Comparison of ENCODE assay signal across 16 cellular contexts in the genomic region with DNA sequence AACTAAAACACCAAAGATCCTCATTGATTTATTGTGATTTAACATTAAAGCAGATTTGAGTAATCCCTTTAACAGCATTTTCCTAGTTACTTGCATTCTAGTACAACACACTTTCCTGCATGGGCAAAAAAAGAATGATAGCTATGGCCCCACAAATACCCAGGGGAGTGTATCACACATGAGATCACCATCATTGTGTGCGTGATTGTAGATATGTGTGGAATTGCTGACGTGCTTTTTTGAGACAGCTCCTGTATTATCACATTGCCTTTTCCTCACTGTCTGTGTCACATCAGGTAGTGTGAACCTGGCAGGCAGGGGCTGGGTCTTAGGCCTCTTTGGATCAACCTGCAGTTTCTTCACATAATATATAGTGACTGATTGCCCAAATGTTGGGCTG. TPM values are rescaled to one million over a fixed set of nuclear protein-coding genes. Genes with fewer than 3 reads are reported as not detected.
DNase-seq lines count a peak whose midpoint lies in the region; ATAC-seq, FAIRE-seq and TF ChIP-seq lines count a peak whose summit lies in the region.
"Had no signal": no experiment of that assay in that cellular context is flagged by ENCODE, and none has a peak within 500 bp of the region (broad histone marks: within the 10 kb centered on the region; RNA-seq: fewer than 3 reads in every experiment).

No MANE protein-coding gene starts in this region.

- no peak for FAIRE-seq in A549 (lab: Jason Lieb, UNC)
- FAIRE-seq: A204.1 had no signal

- H3K27ac ChIP-seq in A549 (peak overlapping the region; percentile 81 to 82), caudate nucleus (ENCODE audit: low read depth, low read length) (peak overlapping the region; percentile 65), mucosa of rectum (ENCODE audit: low read depth in 2 of 2, low read length in 2 of 2) (peak overlapping the region; percentile 66 to 82)
- H3K27ac ChIP-seq: neural progenitor cell had no signal

- no peaks in the 10 kb centered on the region for H3K4me1 Mint-ChIP-seq in nephron progenitor cell
- H3K4me1 Mint-ChIP-seq: endodermal cell had no signal

- ATAC-seq in A549 (peak; percentile 43 to 44; a peak in 4 of 6 replicates), GM21529 (IDR thresholded peaks at IDR 0.05; ENCODE audit: unreplicated experiment) (no peak), HG03196 (IDR thresholded peaks at IDR 0.05; ENCODE audit: unreplicated experiment) (no peak)

- H3K4me3 Mint-ChIP-seq in nephron progenitor cell, result no peak overlapping the region
- H3K4me3 Mint-ChIP-seq: CD4-positive, alpha-beta T cell; endodermal cell; neural progenitor cell had no signal

- POLR2A ChIA-PET in A549 (lab: Yijun Ruan, JAX), result interaction anchor here (0.7 to 0.9 kb wide), 2 partner anchors 45 to 254 kb away, joined by 3 to 4 read pairs; a partner anchor contains a TSS

- H3K27ac Mint-ChIP-seq in nephron progenitor cell, result no peak overlapping the region
- H3K27ac Mint-ChIP-seq: CD4-positive, alpha-beta T cell; endodermal cell; neural progenitor cell had no signal

- 73% methylated on average over 2 of the region's 2 CpGs for WGBS in A549 (ENCODE audit: missing lambda C conversion rate)

- no peak overlapping the region for H3K9ac ChIP-seq in mucosa of rectum (ENCODE audit: low read depth in 1 of 2, low read length in 2 of 2)
- H3K9ac ChIP-seq: neural progenitor cell had no signal

- DNase-seq in A549 (ENCODE audit: low read depth in 1 of 2, low spot score in 1 of 2), result peak in 1 of 2 experiments; percentile 39
- DNase-seq in NCI-H460 (ENCODE audit: extremely low read depth, low read depth), result peak; percentile 78
- DNase-seq in caudate nucleus (lab: John Stamatoyannopoulos, UW), result no peak
- DNase-seq in nephron progenitor cell, result no peak
- no peak for DNase-seq in NCI-H2227 (lab: John Stamatoyannopoulos, UW; ENCODE audit: unreplicated experiment)
- DNase-seq: activated effector memory CD4-positive, alpha-beta T cell treated with Interleukin-2 at 50 U/mL for 16 hours; CD4-positive, alpha-beta T cell; endodermal cell; NCI-H510A treated with DMSO at 0.1 percent for 48 hours; tibial artery had no signal

- CTCF ChIA-PET in A549 (lab: Yijun Ruan, JAX), result interaction anchor here (0.8 kb wide), 1 partner anchor 11 kb away, joined by 3 read pairs; no protein-coding TSS in a partner anchor

- TF ChIP-seq POLR2A in A549 (IDR thresholded peaks at IDR 0.05; ENCODE audit: low read length), result no peak

- H3K27me3 Mint-ChIP-seq in nephron progenitor cell (ENCODE audit: low read depth, poor library complexity), result no peaks in the 10 kb centered on the region
- H3K27me3 Mint-ChIP-seq: CD4-positive, alpha-beta T cell had no signal

- no peaks in the 10 kb centered on the region for H3K36me3 ChIP-seq in mucosa of rectum (ENCODE audit: control insufficient read depth in 2 of 2, insufficient read depth in 2 of 2, low read length in 2 of 2)
- H3K36me3 ChIP-seq: neural progenitor cell, tibial artery had no signal

- H3K9me3 ChIP-seq in A549 (0 out of 3 replicates have a peak, but pooled peaks cover 3% of the 10 kb centered on the region), mucosa of rectum (ENCODE audit: control insufficient read depth in 2 of 2, low read length in 2 of 2) (no peaks in the 10 kb centered on the region)
- H3K9me3 ChIP-seq: body of pancreas had no signal

- TF ChIP-seq RAD21 in A549 (conservative IDR thresholded peaks at IDR 0.05 in 1 of 2, IDR thresholded peaks at IDR 0.05 in 1 of 2), result no peak

- peaks cover 28% of the 10 kb centered on the region for H3K9me3 Mint-ChIP-seq in nephron progenitor cell

- peak overlapping the region; percentile 66; the same call in 2 of the 3 replicates for H3K4me2 ChIP-seq in A549
- H3K4me2 ChIP-seq: neural progenitor cell had no signal

- TF ChIP-seq CTCF in A549 (IDR thresholded peaks at IDR 0.05) (no peak), nephron progenitor cell (IDR thresholded peaks at IDR 0.05) (no peak)

- H3K4me3 ChIP-seq in A549, result no peak overlapping the region
- no peak overlapping the region for H3K4me3 ChIP-seq in mucosa of rectum (ENCODE audit: low read length in 2 of 2)
- H3K4me3 ChIP-seq: body of pancreas, neural progenitor cell, tibial artery had no signal

- no peaks in the 10 kb centered on the region for H3K27me3 ChIP-seq in mucosa of rectum (ENCODE audit: control insufficient read depth in 2 of 2, insufficient read depth in 2 of 2, low read length in 2 of 2)
- H3K27me3 ChIP-seq: body of pancreas, neural progenitor cell, tibial artery had no signal

- H3K36me3 Mint-ChIP-seq in nephron progenitor cell (ENCODE audit: low read depth), result peaks cover 22% of the 10 kb centered on the region
- H3K36me3 Mint-ChIP-seq: neural progenitor cell had no signal

- no peak for TF ChIP-seq EP300 in A549 (IDR thresholded peaks at IDR 0.05)

- H3K4me1 ChIP-seq in A549, result peaks cover 34% of the 10 kb centered on the region
- peaks cover under 1 to 21% of the 10 kb centered on the region in 2 donors for H3K4me1 ChIP-seq in mucosa of rectum (ENCODE audit: control insufficient read depth in 2 of 2, insufficient read depth in 2 of 2, low read length in 2 of 2)
- H3K4me1 ChIP-seq: neural progenitor cell had no signal

TF ChIP-seq in A549, 52 proteins besides CTCF, POLR2A, EP300 and RAD21:
- TF ChIP-seq PHF8 (IDR thresholded peaks at IDR 0.05; ENCODE audit: borderline replicate concordance, low read depth) (no peak), MAFK (IDR thresholded peaks at IDR 0.05; ENCODE audit: partially characterized antibody) (peak; percentile 79)

RNA-seq across cellular contexts. Expression of a gene that starts 48.5 kb away (rescaled TPM):
- polyA plus RNA-seq in A549 (2011; rRNA removed) (1.8 and 2.4 TPM in 2 replicates), A549 (2017; fragmentation: RNase III; extraction: RNeasy Plus Mini Kit Qiagen cat#74134 plus additional on column Dnase treatment) (0.28 to 0.59 TPM (median 0.53 TPM) in 3 replicates)
- polyA plus RNA-seq in A549 (2012; cell fraction: cytosol; rRNA removed), result 0.22 and 0.25 TPM in 2 replicates
- polyA plus RNA-seq in A549 (2012; cell fraction: nucleus; rRNA removed), result 0.08 and 0.11 TPM in 2 replicates
- 0.83 TPM in 2 replicates for polyA minus RNA-seq in A549 (2011; rRNA and poly(A)+ RNA removed)
- total RNA-seq in NCI-H460 (2014; rRNA removed; shearing (Covaris generic)), result 8.9 and 9.6 TPM in 2 replicates
- polyA plus RNA-seq in NCI-H460 (2014; cell fraction: nucleus; rRNA removed), result 5.7 and 6.9 TPM in 2 replicates
- total RNA-seq: CD4-positive, alpha-beta T cell had no signal

Comparison
In these comparisons a context has a peak if more than half of its experiments do, and no peak if none do; other contexts are left out.
1. ATAC-seq: peak in A549 (2 of 2); none in GM21529 (single experiment) and HG03196 (single experiment).
2. Peak in every context shown above with its lines, with median percentiles within 50 percentile points of each other: H3K27ac ChIP-seq.